17 cellular contexts compared by ENCODE assay signal in genomic region chr18:9596843-9597242, GRCh38. TPM values are rescaled to one million over a fixed set of nuclear protein-coding genes. Genes with fewer than 3 reads are reported as not detected.
DNase-seq lines count a peak whose midpoint lies in the region; ATAC-seq and TF ChIP-seq lines count a peak whose summit lies in the region.
"Had no signal": no experiment of that assay in that cellular context is flagged by ENCODE, and none has a peak within 500 bp of the region (broad histone marks: within the 10 kb centered on the region; RNA-seq: fewer than 3 reads in every experiment).

No MANE protein-coding gene starts in this region.

- H3K27ac Mint-ChIP-seq in HFFc6 (peak overlapping the region; percentile 56), natural killer cell (peak overlapping the region; percentile 47 to 74)
- peak overlapping the region; percentile 34 for H3K27ac Mint-ChIP-seq in dendritic cell treated with granulocyte-macrophage colony-stimulating factor and Interleukin-4, amounts not matched to agents 40 ng/mL and 50 ng/mL, for 4 days
- H3K27ac Mint-ChIP-seq: CD8-positive, alpha-beta T cell had no signal

- ATAC-seq in natural killer cell = no peak
- no peak for ATAC-seq in GM18517 (IDR thresholded peaks at IDR 0.05; ENCODE audit: unreplicated experiment)
- ATAC-seq: CD8-positive, alpha-beta T cell; Right ventricle myocardium inferior had no signal

- H3K4me1 Mint-ChIP-seq in HFFc6 (ENCODE audit: low read depth) = peaks cover 44% of the 10 kb centered on the region
- peaks cover 32% of the 10 kb centered on the region for H3K4me1 Mint-ChIP-seq in dendritic cell treated with granulocyte-macrophage colony-stimulating factor and Interleukin-4, amounts not matched to agents 40 ng/mL and 50 ng/mL, for 4 days (ENCODE audit: low read depth)
- peaks cover 27 to 48% of the 10 kb centered on the region in 2 donors for H3K4me1 Mint-ChIP-seq in natural killer cell

- no peak overlapping the region for H2AFZ ChIP-seq in ACC112 (ENCODE audit: low read length, unreplicated experiment)

- H3K27ac ChIP-seq in ACC112 (ENCODE audit: low read depth, low read length) = peak overlapping the region; percentile 72
- H3K27ac ChIP-seq in tibial artery = no peak overlapping the region

- intact Hi-C loops in dendritic cell treated with granulocyte-macrophage colony-stimulating factor and Interleukin-4, amounts not matched to agents 40 ng/mL and 50 ng/mL, for 4 days (cut with micrococcal nuclease) = loop anchor here (10.0 kb wide), 1 partner anchor 348 kb away; no protein-coding TSS in a partner anchor
- intact Hi-C loops in natural killer cell (cut with micrococcal nuclease) = no loop called here
- intact Hi-C loops in tibial artery (cut with DNase I; ENCODE audit: low total_unique reads) = no loop called here

- H3K36me3 Mint-ChIP-seq in HFFc6 (ENCODE audit: low read depth) (peaks cover 48% of the 10 kb centered on the region), natural killer cell (peaks cover 7% of the 10 kb centered on the region)
- H3K36me3 Mint-ChIP-seq in dendritic cell treated with granulocyte-macrophage colony-stimulating factor and Interleukin-4, amounts not matched to agents 40 ng/mL and 50 ng/mL, for 4 days (ENCODE audit: low read depth) = peaks cover 48% of the 10 kb centered on the region

- H3K4me1 ChIP-seq in ACC112 (ENCODE audit: control insufficient read depth, insufficient read depth, low read length, unreplicated experiment) (peaks cover 32% of the 10 kb centered on the region), tibial artery (peaks cover 0 to 30% (median 15%) of the 10 kb centered on the region in 4 donors), BE2C (no peaks in the 10 kb centered on the region)

- H3K27me3 Mint-ChIP-seq in HFFc6 (ENCODE audit: insufficient read depth) = peaks cover 2% of the 10 kb centered on the region
- no peaks in the 10 kb centered on the region for H3K27me3 Mint-ChIP-seq in dendritic cell treated with granulocyte-macrophage colony-stimulating factor and Interleukin-4, amounts not matched to agents 40 ng/mL and 50 ng/mL, for 4 days
- H3K27me3 Mint-ChIP-seq in natural killer cell (ENCODE audit: low read depth in 2 of 2) = no peaks in the 10 kb centered on the region

- peaks cover 92% of the 10 kb centered on the region for H3K79me2 ChIP-seq in ACC112 (ENCODE audit: control insufficient read depth, insufficient read depth, low read length, unreplicated experiment)

- peaks cover 15% of the 10 kb centered on the region for H3K9me3 Mint-ChIP-seq in HFFc6
- H3K9me3 Mint-ChIP-seq in dendritic cell treated with granulocyte-macrophage colony-stimulating factor and Interleukin-4, amounts not matched to agents 40 ng/mL and 50 ng/mL, for 4 days = peaks cover 8% of the 10 kb centered on the region
- H3K9me3 Mint-ChIP-seq in natural killer cell = peaks cover 3 to 4% of the 10 kb centered on the region in 2 donors

- H3K4me3 ChIP-seq in ACC112 (ENCODE audit: low read depth, low read length) = 0 out of 2 replicates have a peak overlapping the region, but pooled peaks have one; percentile 23
- H3K4me3 ChIP-seq in tibial artery = no peak overlapping the region
- H3K4me3 ChIP-seq in BE2C (ENCODE audit: low read depth, low read length) = no peak overlapping the region

- peak overlapping the region; percentile 55 for H3K4me3 Mint-ChIP-seq in HFFc6
- no peak overlapping the region for H3K4me3 Mint-ChIP-seq in dendritic cell treated with granulocyte-macrophage colony-stimulating factor and Interleukin-4, amounts not matched to agents 40 ng/mL and 50 ng/mL, for 4 days
- H3K4me3 Mint-ChIP-seq in natural killer cell = no peak overlapping the region
- H3K4me3 Mint-ChIP-seq: CD8-positive, alpha-beta T cell had no signal

- TF ChIP-seq CTCF in HFFc6 (IDR thresholded peaks at IDR 0.05) = no peak
- no peak for TF ChIP-seq CTCF in natural killer cell (IDR thresholded peaks at IDR 0.05)
- no peak for TF ChIP-seq CTCF in tibial artery (IDR thresholded peaks at IDR 0.05)
- TF ChIP-seq CTCF in BE2C (IDR thresholded peaks at IDR 0.05; ENCODE audit: low read depth, low read length) = no peak

- H3K27me3 ChIP-seq in ACC112 (ENCODE audit: insufficient read depth, low read length) = no peaks in the 10 kb centered on the region
- no peaks in the 10 kb centered on the region for H3K27me3 ChIP-seq in tibial artery
- H3K27me3 ChIP-seq in BE2C = no peaks in the 10 kb centered on the region

- no peak for DNase-seq in HFFc6
- no peak for DNase-seq in natural killer cell
- no peak for DNase-seq in HUDEP-2 (lab: John Stamatoyannopoulos, UW; ENCODE audit: unreplicated experiment in 76 of 76)
- no peak for DNase-seq in tibial artery
- DNase-seq in BE2C = no peak
- DNase-seq: CD8-positive, alpha-beta T cell; GF-D8; Karpas-422; NCI-H1417; NCI-H1930; NCI-H2171; NCI-H446 treated with DMSO at 0.1 percent for 48 hours; NCI-H748 treated with DMSO at 0.1 percent for 48 hours had no signal

- H3K36me3 ChIP-seq in ACC112 (ENCODE audit: insufficient read depth, low read length) (peaks cover 48% of the 10 kb centered on the region), tibial artery (peaks cover 0 to 5% (median 0%) of the 10 kb centered on the region in 3 donors), BE2C (no peaks in the 10 kb centered on the region)

- H3K9me3 ChIP-seq in tibial artery (peaks cover 0 to 20% (median 18%) of the 10 kb centered on the region in 3 donors), BE2C (no peaks in the 10 kb centered on the region)

RNA-seq across cellular contexts. Expression of gene PPP4R1, which starts 17.5 kb away (rescaled TPM):
- 100 to 1,000 TPM in 4 of 6 experiments, 10 to 100 TPM in 2; 83.0 to 107 (median 103) TPM for total RNA-seq in HFFc6 (2021; fragmentation: NEBNext Ultra II Directional; extraction: Animal tissue kit (Norgen Biotek cat#: 25700))
- total RNA-seq in natural killer cell = 100 to 1,000 TPM in 1 of 3 donors, 10 to 100 TPM in 2; 60.5 to 108 (median 72.6) TPM
- 23.5 TPM for polyA plus RNA-seq in BE2C (2012; ENCODE audit: insufficient read depth, insufficient read length, low read depth)
